In genomic region chr1:170662561-170662971, GRCh38 we compare ENCODE assay signal across 10 cellular contexts. TPM values are rescaled to one million over a fixed set of nuclear protein-coding genes. Genes with fewer than 3 reads are reported as not detected.
A peak's percentile ranks its signal among the peaks of the same experiment; 100 is the strongest.
DNase-seq lines count a peak whose midpoint lies in the region; ATAC-seq and TF ChIP-seq lines count a peak whose summit lies in the region.
"Had no signal": no experiment of that assay in that cellular context is flagged by ENCODE, and none has a peak within 500 bp of the region (broad histone marks: within the 10 kb centered on the region; RNA-seq: fewer than 3 reads in every experiment).

No MANE protein-coding gene starts in this region.

- peaks cover 33% of the 10 kb centered on the region for H3K79me2 ChIP-seq in hepatocyte

- H3K4me2 ChIP-seq in hepatocyte (peak overlapping the region; percentile 87), skeletal muscle satellite cell (ENCODE audit: low read length) (peak overlapping the region; percentile 99)

- H3K36me3 ChIP-seq in hepatocyte (replicated peaks; ENCODE audit: insufficient read depth, low read depth) = no peaks in the 10 kb centered on the region
- H3K36me3 ChIP-seq in skeletal muscle satellite cell (ENCODE audit: insufficient read depth, low read length) = peaks cover 16% of the 10 kb centered on the region

- H3K9me2 ChIP-seq in hepatocyte (replicated peaks; ENCODE audit: insufficient read depth) = no peaks in the 10 kb centered on the region

- WGBS in hepatocyte (ENCODE audit: low lambda C conversion rate, missing lambda C conversion rate) = 3% methylated on average over 8 of the region's 8 CpGs

- no peaks in the 10 kb centered on the region for H3K36me3 Mint-ChIP-seq in WTC11

- peaks cover 100% of the 10 kb centered on the region for H3K27me3 Mint-ChIP-seq in WTC11 (ENCODE audit: low read depth)

- H3K27ac Mint-ChIP-seq in WTC11 = no peak overlapping the region

- DNase-seq in GM12865 (ENCODE audit: low read depth) (no peak), WTC11 (ENCODE audit: low spot score) (no peak), hepatocyte (ENCODE audit: low spot score) (no peak), NCI-H510A treated with DMSO at 0.1 percent for 48 hours (lab: John Stamatoyannopoulos, UW) (no peak), Ammon's horn (ENCODE audit: low spot score) (no peak)
- DNase-seq: NCI-H187, SHP77 treated with DMSO at 0.1 percent for 48 hours had no signal

- ATAC-seq in WTC11 (no peak), HG03442 (IDR thresholded peaks at IDR 0.05; ENCODE audit: unreplicated experiment) (no peak), GM21360 (IDR thresholded peaks at IDR 0.05; ENCODE audit: unreplicated experiment) (no peak)

- peaks cover 58% of the 10 kb centered on the region for H3K4me1 Mint-ChIP-seq in WTC11

- H3K4me3 Mint-ChIP-seq in WTC11 = peak overlapping the region; percentile 75

- H3K9me3 ChIP-seq in hepatocyte (ENCODE audit: low read depth) = no peaks in the 10 kb centered on the region
- no peaks in the 10 kb centered on the region for H3K9me3 ChIP-seq in skeletal muscle satellite cell (replicated peaks; ENCODE audit: low read length)

- H3K27me3 ChIP-seq in hepatocyte = peaks cover 95% of the 10 kb centered on the region
- no peaks in the 10 kb centered on the region for H3K27me3 ChIP-seq in skeletal muscle satellite cell (ENCODE audit: control insufficient read depth, insufficient read depth, low read length)

- no peaks in the 10 kb centered on the region for H4K20me1 ChIP-seq in hepatocyte (ENCODE audit: insufficient read depth, poor library complexity, severe bottlenecking)

- CTCF ChIA-PET in WTC11 (lab: Charles Lee) = interaction anchor here (1.2 kb wide), 1 partner anchor 27 kb away, joined by 4 read pairs; no protein-coding TSS in a partner anchor

- H3K9me3 Mint-ChIP-seq in WTC11 = no peaks in the 10 kb centered on the region

- H3K27ac ChIP-seq in hepatocyte = peak overlapping the region; percentile 94

- H3K4me1 ChIP-seq in hepatocyte (ENCODE audit: insufficient read depth) (peaks cover 25% of the 10 kb centered on the region), skeletal muscle satellite cell (ENCODE audit: control insufficient read depth, insufficient read depth, low read length) (peaks cover 27% of the 10 kb centered on the region)

- H3K4me3 ChIP-seq in GM12865 (ENCODE audit: low read depth, low read length) (peak overlapping the region; percentile 40), hepatocyte (peak overlapping the region; percentile 27), skeletal muscle satellite cell (ENCODE audit: low read length) (peak overlapping the region; percentile 98)

- no peak for TF ChIP-seq CTCF in GM12865 (IDR thresholded peaks at IDR 0.05; ENCODE audit: insufficient read depth, low read depth, low read length, missing control alignments)
- TF ChIP-seq CTCF in WTC11 (IDR thresholded peaks at IDR 0.05) = no peak
- TF ChIP-seq CTCF in hepatocyte (IDR thresholded peaks at IDR 0.05; ENCODE audit: poor library complexity) = no peak

- H2AFZ ChIP-seq in hepatocyte = peak overlapping the region; percentile 15

- POLR2A ChIA-PET in WTC11 (lab: Charles Lee) = no interaction called here

- H3K9ac ChIP-seq in skeletal muscle satellite cell (ENCODE audit: low read depth, low read length) = peak overlapping the region; percentile 90

TF ChIP-seq in WTC11, 78 proteins besides CTCF, POLR2A, EP300 and RAD21:
- TF ChIP-seq NR2C2 (CRISPR knock-in tag; IDR thresholded peaks at IDR 0.05) = no peak
- TF ChIP-seq ELF4 (CRISPR knock-in tag; IDR thresholded peaks at IDR 0.05; ENCODE audit: low read depth) = no peak
- no peak for TF ChIP-seq CREB1 (CRISPR knock-in tag; IDR thresholded peaks at IDR 0.05)
- no peak for TF ChIP-seq TEAD1 (CRISPR knock-in tag; IDR thresholded peaks at IDR 0.05)
- no peak for TF ChIP-seq HMGA2 (CRISPR knock-in tag; IDR thresholded peaks at IDR 0.05)
- no peak for TF ChIP-seq SOX15 (CRISPR knock-in tag; IDR thresholded peaks at IDR 0.05)
- no peak for TF ChIP-seq RORB (CRISPR knock-in tag; IDR thresholded peaks at IDR 0.05)
- TF ChIP-seq E2F5 (CRISPR knock-in tag; IDR thresholded peaks at IDR 0.05) = no peak
- TF ChIP-seq PRRX2 (CRISPR knock-in tag; IDR thresholded peaks at IDR 0.05) = no peak
- no peak for TF ChIP-seq ATF3 (CRISPR knock-in tag; conservative IDR thresholded peaks at IDR 0.05)
- no peak for TF ChIP-seq ZNF232 (CRISPR knock-in tag; IDR thresholded peaks at IDR 0.05)
- TF ChIP-seq ZNF219 (CRISPR knock-in tag; IDR thresholded peaks at IDR 0.05; ENCODE audit: borderline replicate concordance) = no peak
- no peak for TF ChIP-seq FOXP4 (CRISPR knock-in tag; IDR thresholded peaks at IDR 0.05)
- no peak for TF ChIP-seq ATF6 (CRISPR knock-in tag; IDR thresholded peaks at IDR 0.05)

RNA-seq across cellular contexts. Expression of gene PRRX1, which starts 1.4 kb away (rescaled TPM):
- total RNA-seq in WTC11 (2021) (0.14 to 0.31 TPM (median 0.14 TPM) in 3 replicates), hepatocyte (41.5 and 42.3 TPM in 2 replicates)
- polyA plus RNA-seq in hepatocyte = 9.8 and 11.0 TPM in 2 replicates
- total RNA-seq in skeletal muscle satellite cell (2012; rRNA removed) = 228 and 249 TPM in 2 replicates

Comparison
In these comparisons a context has a peak if more than half of its experiments do, and no peak if none do; other contexts are left out.
1. H3K4me3 ChIP-seq: peak in every context shown above with its lines; median percentile 98 in skeletal muscle satellite cell; 40 in GM12865; 27 in hepatocyte.
2. RNA of gene PRRX1, which starts 1.4 kb away (total RNA-seq): 41.5 to 42.3 TPM in hepatocyte; 0.14 to 0.31 TPM in WTC11; every median in the first group is over 10 times any median in the second.